In the genomic region with DNA sequence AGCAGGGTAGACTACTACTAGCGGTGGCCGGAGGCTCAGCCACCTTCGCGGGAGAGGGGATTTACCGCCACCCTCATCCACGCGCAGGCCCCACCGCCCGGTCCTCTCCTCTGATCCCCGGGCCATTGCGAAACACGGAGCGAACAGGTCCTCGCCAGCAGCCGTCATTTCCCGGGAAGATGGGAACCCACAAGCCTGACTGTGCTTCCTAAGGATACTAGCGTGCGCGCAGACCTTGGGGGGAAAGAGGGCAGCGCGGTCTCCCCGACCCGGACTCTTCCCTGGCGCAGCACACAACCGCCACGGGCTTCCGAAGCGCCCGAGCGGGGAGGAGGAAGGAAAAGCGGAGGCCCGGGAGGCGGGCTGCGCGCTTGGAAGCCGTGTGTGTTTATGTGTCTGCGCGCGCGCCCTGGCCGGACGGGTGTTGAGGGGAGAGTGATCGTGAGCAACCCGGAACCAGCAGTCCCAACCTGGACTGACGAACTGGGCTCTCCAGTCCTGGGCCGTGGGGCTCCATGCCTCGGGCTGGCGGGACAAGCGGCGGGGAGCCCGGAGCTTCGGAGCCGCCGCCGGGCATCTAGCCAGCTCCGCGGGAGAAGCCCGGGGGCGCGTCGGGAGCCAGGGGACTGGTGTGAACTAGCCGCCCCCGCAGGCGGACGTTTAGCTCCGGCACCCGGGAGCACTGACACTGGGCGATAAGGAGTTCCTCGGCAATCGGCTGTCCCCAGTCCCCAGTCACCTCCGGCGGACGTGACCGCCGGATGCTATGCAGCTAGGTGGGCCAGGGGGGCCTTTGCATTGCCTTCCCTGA, we compare ENCODE assay signal across 9 cellular contexts.
DNase-seq lines count a peak whose midpoint lies in the region; ATAC-seq and TF ChIP-seq lines count a peak whose summit lies in the region.
"Had no signal": no experiment of that assay in that cellular context is flagged by ENCODE, and none has a peak within 500 bp of the region (broad histone marks: within the 10 kb centered on the region; RNA-seq: fewer than 3 reads in every experiment).

No MANE protein-coding gene starts in this region.

- no peaks in the 10 kb centered on the region for H3K27me3 ChIP-seq in muscle layer of duodenum (ENCODE audit: low read depth, low read length)

- TF ChIP-seq CTCF in VCaP (conservative IDR thresholded peaks at IDR 0.05): no peak
- TF ChIP-seq CTCF in epithelial cell of proximal tubule (conservative IDR thresholded peaks at IDR 0.05; ENCODE audit: low read depth, low read length): no peak

- peak overlapping the region; percentile 48 for H3K4me3 ChIP-seq in epithelial cell of proximal tubule (ENCODE audit: low read depth, low read length)
- H3K4me3 ChIP-seq in muscle layer of duodenum (ENCODE audit: low read depth in 1 of 2, low read length in 2 of 2): peak overlapping the region; percentile 39 to 56

- H3K27ac ChIP-seq in VCaP (peak overlapping the region; percentile 98), muscle layer of duodenum (ENCODE audit: low read length) (peak overlapping the region; percentile 97)
- H3K27ac ChIP-seq: epithelial cell of prostate had no signal

- peaks cover 8 to 21% of the 10 kb centered on the region in 2 donors for H3K4me1 ChIP-seq in muscle layer of duodenum (ENCODE audit: control insufficient read depth in 1 of 2, insufficient read depth in 2 of 2, low read length in 2 of 2)

- no peaks in the 10 kb centered on the region for H3K36me3 ChIP-seq in muscle layer of duodenum (ENCODE audit: control insufficient read depth in 1 of 2, insufficient read depth in 2 of 2, low read length in 2 of 2)

- no peaks in the 10 kb centered on the region for H3K9me3 ChIP-seq in muscle layer of duodenum (ENCODE audit: control insufficient read depth in 1 of 2, low read length in 2 of 2)

- peak; percentile 80 for DNase-seq in activated CD8-positive, alpha-beta memory T cell treated with anti-CD3 and anti-CD28 coated beads for 24 hours
- no peak for DNase-seq in activated CD8-positive, alpha-beta memory T cell treated with anti-CD3 and anti-CD28 coated beads, Interleukin-2, amount 50 U/mL, for 48 hours
- DNase-seq in epithelial cell of proximal tubule (ENCODE audit: low read depth) (no peak), germinal center (ENCODE audit: low spot score) (no peak), GDM1 (lab: John Stamatoyannopoulos, UW) (no peak)

- ATAC-seq in GM18861 (IDR thresholded peaks at IDR 0.05; ENCODE audit: unreplicated experiment): no peak
